In genomic region chr3:39434574-39434973, GRCh38 we compare ENCODE assay signal across 17 cellular contexts. TPM values are rescaled to one million over a fixed set of nuclear protein-coding genes. Genes with fewer than 3 reads are reported as not detected.
DNase-seq lines count a peak whose midpoint lies in the region; ATAC-seq and TF ChIP-seq lines count a peak whose summit lies in the region.
"Had no signal": no experiment of that assay in that cellular context is flagged by ENCODE, and none has a peak within 500 bp of the region (broad histone marks: within the 10 kb centered on the region; RNA-seq: fewer than 3 reads in every experiment).

No MANE protein-coding gene starts in this region.

- H3K4me1 Mint-ChIP-seq in activated CD4-positive, alpha-beta memory T cell treated with anti-CD3 and anti-CD28 coated beads for 36 hours (ENCODE audit: low read depth) = no peaks in the 10 kb centered on the region
- H3K4me1 Mint-ChIP-seq: CD4-positive, CD25-positive, alpha-beta regulatory T cell; neural progenitor cell had no signal

- no peak for TF ChIP-seq CTCF in fibroblast of villous mesenchyme (IDR thresholded peaks at IDR 0.05; ENCODE audit: insufficient read depth, low read depth, low read length)

- intact Hi-C loops in activated CD4-positive, alpha-beta memory T cell treated with anti-CD3 and anti-CD28 coated beads for 36 hours (cut with micrococcal nuclease) = no loop called here
- intact Hi-C loops in cardiac septum (cut with DNase I) = no loop called here

- H3K9me3 Mint-ChIP-seq in activated CD4-positive, alpha-beta memory T cell treated with anti-CD3 and anti-CD28 coated beads for 36 hours = no peaks in the 10 kb centered on the region
- H3K9me3 Mint-ChIP-seq: CD4-positive, CD25-positive, alpha-beta regulatory T cell; neural progenitor cell had no signal

- no peak overlapping the region for H3K4me3 Mint-ChIP-seq in activated CD4-positive, alpha-beta memory T cell treated with anti-CD3 and anti-CD28 coated beads for 36 hours
- H3K4me3 Mint-ChIP-seq: CD4-positive, CD25-positive, alpha-beta regulatory T cell; neural progenitor cell had no signal

- peak; percentile 54 for DNase-seq in Daoy (ENCODE audit: low read depth)
- DNase-seq in fibroblast of villous mesenchyme (ENCODE audit: low read depth) = peak; percentile 10
- DNase-seq in activated CD4-positive, alpha-beta memory T cell treated with anti-CD3 and anti-CD28 coated beads for 36 hours = no peak
- DNase-seq in cardiac septum (ENCODE audit: low spot score) = no peak
- DNase-seq: activated CD4-positive, alpha-beta T cell treated with anti-CD3 and anti-CD28 coated beads, Interleukin-2, amount 50 U/mL, for 4 hours; CD4-positive, CD25-positive, alpha-beta regulatory T cell; effector CD4-positive, alpha-beta T cell; Karpas-422; NCI-H510A had no signal

- H3K36me3 Mint-ChIP-seq in activated CD4-positive, alpha-beta memory T cell treated with anti-CD3 and anti-CD28 coated beads for 36 hours = no peaks in the 10 kb centered on the region
- H3K36me3 Mint-ChIP-seq: CD4-positive, CD25-positive, alpha-beta regulatory T cell; neural progenitor cell had no signal

- CTCF ChIA-PET in activated CD4-positive, alpha-beta memory T cell treated with anti-CD3 and anti-CD28 coated beads for 36 hours (lab: Charles Lee) = interaction anchor here (1.2 kb wide), 1 partner anchor 13 kb away, joined by 4 read pairs; no protein-coding TSS in a partner anchor

- POLR2A ChIA-PET in activated CD4-positive, alpha-beta memory T cell treated with anti-CD3 and anti-CD28 coated beads for 36 hours (lab: Charles Lee) = no interaction called here

- no peak overlapping the region for H3K27ac Mint-ChIP-seq in activated CD4-positive, alpha-beta memory T cell treated with anti-CD3 and anti-CD28 coated beads for 36 hours
- H3K27ac Mint-ChIP-seq: CD4-positive, CD25-positive, alpha-beta regulatory T cell; neural progenitor cell had no signal

- ATAC-seq in GM21423 (IDR thresholded peaks at IDR 0.05; ENCODE audit: unreplicated experiment) = peak; percentile 69
- peak; percentile 43 for ATAC-seq in HG03521 (IDR thresholded peaks at IDR 0.05; ENCODE audit: unreplicated experiment)
- no peak for ATAC-seq in GM21390 (IDR thresholded peaks at IDR 0.05; ENCODE audit: unreplicated experiment)
- ATAC-seq in HG03025 (IDR thresholded peaks at IDR 0.05; ENCODE audit: low FRiP score, unreplicated experiment) = no peak

- no peak overlapping the region for H3K4me3 ChIP-seq in fibroblast of villous mesenchyme (ENCODE audit: low read depth, low read length)
- H3K4me3 ChIP-seq: adrenal gland, neural progenitor cell, SK-N-MC had no signal

- H3K27me3 Mint-ChIP-seq in activated CD4-positive, alpha-beta memory T cell treated with anti-CD3 and anti-CD28 coated beads for 36 hours = peaks cover 5% of the 10 kb centered on the region

RNA-seq across cellular contexts. Expression of gene RPSA, which starts 28.1 kb away (rescaled TPM):
- 1,348 and 1,404 TPM in 2 replicates for total RNA-seq in Daoy (2014; rRNA removed; shearing (Covaris generic))
- 964 and 1,304 TPM in 2 replicates for total RNA-seq in fibroblast of villous mesenchyme
- 1,000 to 10,000 TPM; 2,627 to 2,738 TPM for total RNA-seq in activated CD4-positive, alpha-beta memory T cell treated with anti-CD3 and anti-CD28 coated beads for 36 hours
- 333 TPM for total RNA-seq in cardiac septum

RNA-seq across cellular contexts. Expression of gene MOBP, which starts 32.9 kb away (rescaled TPM):
- not detected in 2 replicates for total RNA-seq in Daoy (2014; rRNA removed; shearing (Covaris generic))
- total RNA-seq in fibroblast of villous mesenchyme = not detected in 2 replicates
- total RNA-seq in activated CD4-positive, alpha-beta memory T cell treated with anti-CD3 and anti-CD28 coated beads for 36 hours = not detected
- 0.08 TPM for total RNA-seq in cardiac septum
- total RNA-seq: CD4-positive, CD25-positive, alpha-beta regulatory T cell; subcutaneous adipose tissue had no signal

RNA-seq across cellular contexts. Expression of gene SLC25A38, which starts 51.4 kb away (rescaled TPM):
- 20.1 and 28.3 TPM in 2 replicates for total RNA-seq in Daoy (2014; rRNA removed; shearing (Covaris generic))
- 18.4 and 22.5 TPM in 2 replicates for total RNA-seq in fibroblast of villous mesenchyme
- total RNA-seq in activated CD4-positive, alpha-beta memory T cell treated with anti-CD3 and anti-CD28 coated beads for 36 hours = 10 to 100 TPM; 23.1 to 24.9 TPM
- 14.6 TPM for total RNA-seq in cardiac septum

Comparison
In these comparisons a context has a peak if more than half of its experiments do, and no peak if none do; other contexts are left out.
1. DNase-seq: peak in Daoy (single experiment) and fibroblast of villous mesenchyme (single experiment); none in activated CD4-positive, alpha-beta memory T cell treated with anti-CD3 and anti-CD28 coated beads for 36 hours (single experiment) and cardiac septum (single experiment).
2. ATAC-seq: peak in GM21423 (single experiment) and HG03521 (single experiment); none in GM21390 (single experiment) and HG03025 (single experiment).